18 cellular contexts compared by ENCODE assay signal in the genomic region with DNA sequence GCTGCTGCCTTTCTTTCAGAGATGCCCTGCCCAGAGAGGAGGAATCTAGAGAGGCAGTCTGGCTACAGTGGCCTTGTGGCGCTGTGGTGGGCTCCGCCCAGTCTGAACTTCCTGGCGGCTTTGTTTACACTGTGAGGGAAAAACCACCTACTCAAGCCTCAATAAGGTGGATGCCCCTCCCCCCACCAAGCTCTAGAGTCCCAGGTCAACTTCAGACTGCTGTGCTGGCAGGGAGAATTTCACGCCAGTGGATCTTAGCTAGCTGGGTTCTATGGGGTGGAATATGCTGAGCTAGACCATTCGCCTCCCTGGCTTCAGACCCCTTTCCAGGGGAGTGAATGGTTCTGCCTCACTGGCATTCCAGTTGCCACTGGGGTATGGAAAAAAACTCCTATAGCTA.
"Had no signal": no experiment of that assay in that cellular context is flagged by ENCODE, and none has a peak within 500 bp of the region (broad histone marks: within the 10 kb centered on the region; RNA-seq: fewer than 3 reads in every experiment).

No MANE protein-coding gene starts in this region.

- H3K27ac Mint-ChIP-seq: activated CD8-positive, alpha-beta T cell treated with anti-CD3 and anti-CD28 coated beads, Interleukin-2, amount 10 ng/mL, durations not matched to agents 7 days and 5 days; activated naive CD8-positive, alpha-beta T cell treated with anti-CD3 and anti-CD28 coated beads, Interleukin-2, amount 10 ng/mL, durations not matched to agents 7 days and 5 days; brain; memory B cell; naive thymus-derived CD8-positive, alpha-beta T cell had no signal

- H3K9ac ChIP-seq: parathyroid adenoma had no signal

- H3K27me3 Mint-ChIP-seq: activated naive CD8-positive, alpha-beta T cell treated with anti-CD3 and anti-CD28 coated beads, Interleukin-2, amount 10 ng/mL, durations not matched to agents 7 days and 5 days; brain; central memory CD8-positive, alpha-beta T cell; naive thymus-derived CD8-positive, alpha-beta T cell had no signal

- H3K4me1 ChIP-seq: esophagus squamous epithelium, left ventricle myocardium inferior, parathyroid adenoma had no signal

- H3K4me1 Mint-ChIP-seq: activated naive CD8-positive, alpha-beta T cell treated with anti-CD3 and anti-CD28 coated beads, Interleukin-2, amount 10 ng/mL, durations not matched to agents 7 days and 5 days; brain; memory B cell had no signal

- FAIRE-seq: endothelial cell of umbilical vein had no signal

- H3K4me3 Mint-ChIP-seq: activated CD8-positive, alpha-beta T cell treated with anti-CD3 and anti-CD28 coated beads, Interleukin-2, amount 10 ng/mL, durations not matched to agents 7 days and 5 days; activated naive CD8-positive, alpha-beta T cell treated with anti-CD3 and anti-CD28 coated beads, Interleukin-2, amount 10 ng/mL, durations not matched to agents 7 days and 5 days; brain; central memory CD8-positive, alpha-beta T cell; memory B cell; naive thymus-derived CD8-positive, alpha-beta T cell had no signal

- H2AFZ ChIP-seq: parathyroid adenoma had no signal

- H3K9me3 ChIP-seq: neutrophil had no signal

- H3K4me3 ChIP-seq: coronary artery, esophagus squamous epithelium, left ventricle myocardium inferior, thoracic aorta had no signal

- ATAC-seq: activated CD8-positive, alpha-beta T cell treated with anti-CD3 and anti-CD28 coated beads, Interleukin-2, amount 10 ng/mL, durations not matched to agents 7 days and 5 days; naive thymus-derived CD8-positive, alpha-beta T cell had no signal

- DNase-seq: activated CD8-positive, alpha-beta T cell treated with anti-CD3 and anti-CD28 coated beads, Interleukin-2, amount 10 ng/mL, durations not matched to agents 7 days and 5 days; activated gamma-delta T cell treated with Interleukin-2 at 50 U/mL for 16 hours; activated naive CD8-positive, alpha-beta T cell treated with anti-CD3 and anti-CD28 coated beads, Interleukin-2, amount 10 ng/mL, durations not matched to agents 7 days and 5 days; effector CD4-positive, alpha-beta T cell; esophagus squamous epithelium; hippocampal formation; left ventricle myocardium inferior; naive thymus-derived CD8-positive, alpha-beta T cell; stimulated activated CD4-positive, alpha-beta T cell treated with anti-CD3 and anti-CD28 coated beads, Interleukin-1b, Interleukin-23, amount 100 ng/mL, for 48 hours; T-helper 9 cell had no signal

- H3K36me3 ChIP-seq: neutrophil had no signal

- H3K27me3 ChIP-seq: esophagus squamous epithelium, neutrophil had no signal

- H3K27ac ChIP-seq: coronary artery, esophagus squamous epithelium, left ventricle myocardium inferior, neutrophil, parathyroid adenoma, thoracic aorta had no signal

- H3K79me2 ChIP-seq: parathyroid adenoma had no signal
